11 cellular contexts compared by ENCODE assay signal in the genomic region with DNA sequence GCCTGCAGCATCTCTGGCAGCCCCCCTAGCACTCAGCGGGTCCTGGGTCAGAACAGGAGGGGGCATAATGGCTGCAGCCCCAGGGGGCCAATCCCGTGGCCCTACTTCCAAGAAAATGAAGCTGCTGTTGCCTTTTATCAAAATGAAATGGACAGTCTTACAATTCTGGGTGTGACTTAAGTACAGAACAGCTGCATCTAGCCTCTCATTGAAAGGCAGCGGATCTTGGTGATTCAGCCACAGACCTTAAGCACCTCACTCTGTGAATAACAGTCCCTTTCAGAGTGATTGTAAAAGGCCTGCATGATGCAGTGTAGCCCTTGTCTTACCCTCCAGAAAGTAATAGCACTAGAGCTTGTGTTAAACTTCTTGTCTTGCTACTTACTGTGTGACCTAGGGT. TPM values are rescaled to one million over a fixed set of nuclear protein-coding genes. Genes with fewer than 3 reads are reported as not detected.
"Had no signal": no experiment of that assay in that cellular context is flagged by ENCODE, and none has a peak within 500 bp of the region (broad histone marks: within the 10 kb centered on the region; RNA-seq: fewer than 3 reads in every experiment).

No MANE protein-coding gene starts in this region.

- H3K4me1 ChIP-seq: HAP-1 had no signal

- H3K4me3 ChIP-seq: GM23248, HAP-1 had no signal

- H3K27ac ChIP-seq: GM23248, HL-60 had no signal

- H2AFZ ChIP-seq: GM23248 had no signal

- DNase-seq: GM23248, GOT3, H7, HFFc6 had no signal

- H3K9ac ChIP-seq: GM23248 had no signal

- H3K36me3 ChIP-seq: HAP-1 had no signal

- ATAC-seq: HCT116, HepG2 had no signal

- H3K9me3 ChIP-seq: HAP-1 had no signal

RNA-seq across cellular contexts. Expression of gene UMOD, which starts 11.5 kb away (rescaled TPM):
- total RNA-seq: GM23248, H4, H7, HepG2, HFFc6, HT1080 had no signal
- polyA plus RNA-seq: GM23248, HepG2, IgD-negative memory B cell had no signal

RNA-seq across cellular contexts. Expression of gene GP2, which starts 36.7 kb away (rescaled TPM):
- total RNA-seq: GM23248, H4, H7, HFFc6, HT1080 had no signal
- polyA plus RNA-seq: GM23248, IgD-negative memory B cell had no signal

RNA-seq across cellular contexts. Expression of gene PDILT, which starts 40.5 kb away (rescaled TPM):
- total RNA-seq: GM23248, H4, H7, HepG2, HFFc6, HT1080 had no signal
- polyA plus RNA-seq: GM23248, HepG2, IgD-negative memory B cell had no signal

RNA-seq across cellular contexts. Expression of gene ACSM5, which starts 45.3 kb away (rescaled TPM):
- total RNA-seq: GM23248, H7, HFFc6, HT1080 had no signal
- polyA plus RNA-seq: GM23248, IgD-negative memory B cell had no signal
